Comparison of ENCODE assay signal across 1 cellular context in genomic region chr6:151451950-151452749, GRCh38.
TF ChIP-seq lines count a peak whose summit lies in the region.

RMND1 (minus strand) TSS chr6:151452126; CDS start chr6:151445811, 6,315 bp downstream.

TF ChIP-seq in HepG2, 621 proteins besides CTCF, POLR2A, EP300 and RAD21 (continued from another document and continues in another):
- TF ChIP-seq FIP1L1 (IDR thresholded peaks at IDR 0.05; ENCODE audit: borderline replicate concordance, insufficient read depth, low read depth, low read length) (0 out of 2 replicates have a peak, but pooled peaks have one; percentile 28), SMARCC2 (IDR thresholded peaks at IDR 0.05) (no peak), KDM1A (CRISPR knock-in tag; IDR thresholded peaks at IDR 0.05) (no peak), TOPORS (CRISPR knock-in tag; IDR thresholded peaks at IDR 0.05) (peak; percentile 99), TIGD3 (CRISPR knock-in tag; IDR thresholded peaks at IDR 0.05; ENCODE audit: borderline replicate concordance) (peak; percentile 70; the same call in 1 of the 2 replicates), NFE2 (CRISPR knock-in tag; IDR thresholded peaks at IDR 0.05) (no peak), ZNF251 (CRISPR knock-in tag; IDR thresholded peaks at IDR 0.05) (no peak), SP4 (CRISPR knock-in tag; IDR thresholded peaks at IDR 0.05) (peak; percentile 97), PAXIP1 (CRISPR knock-in tag; conservative IDR thresholded peaks at IDR 0.05) (peak; percentile 87), PLRG1 (conservative IDR thresholded peaks at IDR 0.05) (no peak), AGO1 (IDR thresholded peaks at IDR 0.05; ENCODE audit: low read depth, low read length, poor library complexity, severe bottlenecking) (peak; percentile 76), ZFP36L1 (CRISPR knock-in tag; IDR thresholded peaks at IDR 0.05) (peak; percentile 99; the same call in 1 of the 2 replicates), HIC2 (CRISPR knock-in tag; IDR thresholded peaks at IDR 0.05; ENCODE audit: low read depth) (no peak), HCFC1 (IDR thresholded peaks at IDR 0.05; ENCODE audit: low read depth, low read length) (peak; percentile 67; the same call in 1 of the 2 replicates), ZNF775 (CRISPR knock-in tag; IDR thresholded peaks at IDR 0.05; ENCODE audit: borderline replicate concordance) (peak; percentile 94; the same call in 1 of the 2 replicates), SRSF4 (IDR thresholded peaks at IDR 0.05; ENCODE audit: low read depth, low read length, poor library complexity, severe bottlenecking) (no peak), TRIM22 (IDR thresholded peaks at IDR 0.05) (no peak), CCDC6 (CRISPR knock-in tag; IDR thresholded peaks at IDR 0.05) (peak; percentile 99), MNT (IDR thresholded peaks at IDR 0.05) (peak; percentile 96), SMAD1 (CRISPR knock-in tag; IDR thresholded peaks at IDR 0.05; ENCODE audit: borderline replicate concordance, low read depth) (peak; percentile 47; the same call in 1 of the 2 replicates), ZNF205 (CRISPR knock-in tag; IDR thresholded peaks at IDR 0.05) (peak; percentile 76), ZNF703 (CRISPR knock-in tag; IDR thresholded peaks at IDR 0.05; ENCODE audit: borderline replicate concordance) (peak; percentile 73; the same call in 1 of the 2 replicates), PHF8 (CRISPR knock-in tag; IDR thresholded peaks at IDR 0.05) (peak; percentile 82), TEF (CRISPR knock-in tag; IDR thresholded peaks at IDR 0.05) (peak; percentile 73), ZNF616 (CRISPR knock-in tag; IDR thresholded peaks at IDR 0.05; ENCODE audit: low read depth) (no peak), ZNF549 (CRISPR knock-in tag; IDR thresholded peaks at IDR 0.05) (no peak), NFKB2 (CRISPR knock-in tag; IDR thresholded peaks at IDR 0.05; ENCODE audit: borderline replicate concordance) (peak; percentile 100), FUBP1 (CRISPR knock-in tag; IDR thresholded peaks at IDR 0.05; ENCODE audit: borderline replicate concordance) (no peak), ZNF280B (CRISPR knock-in tag; IDR thresholded peaks at IDR 0.05; ENCODE audit: borderline replicate concordance) (peak; percentile 93), ZNF883 (CRISPR knock-in tag; IDR thresholded peaks at IDR 0.05; ENCODE audit: not compliant biosample characterization) (peak; percentile 87), POLR2G (IDR thresholded peaks at IDR 0.05; ENCODE audit: low read depth, low read length) (peak; percentile 98), ZNF414 (CRISPR knock-in tag; IDR thresholded peaks at IDR 0.05) (peak; percentile 99; the same call in 1 of the 2 replicates), SKI (IDR thresholded peaks at IDR 0.05; ENCODE audit: partially characterized antibody) (peak; percentile 76), TBL1XR1 (IDR thresholded peaks at IDR 0.05; ENCODE audit: borderline replicate concordance, low read length, partially characterized antibody) (no peak), ISX (CRISPR knock-in tag; conservative IDR thresholded peaks at IDR 0.05) (peak; percentile 97), KMT2B (CRISPR knock-in tag; IDR thresholded peaks at IDR 0.05) (peak; percentile 98), ZFY (CRISPR knock-in tag; IDR thresholded peaks at IDR 0.05) (peak; percentile 96), ZNF687 (CRISPR knock-in tag; IDR thresholded peaks at IDR 0.05) (peak; percentile 99), TFAP4 (IDR thresholded peaks at IDR 0.05; ENCODE audit: borderline replicate concordance, low read depth) (peak; percentile 34; the same call in 1 of the 2 replicates), ZNF83 (CRISPR knock-in tag; IDR thresholded peaks at IDR 0.05; ENCODE audit: borderline replicate concordance) (peak; percentile 48; the same call in 1 of the 2 replicates), EHMT2 (IDR thresholded peaks at IDR 0.05; ENCODE audit: borderline replicate concordance, low read depth, low read length) (no peak)
